In genomic region chr22:48456449-48456848, GRCh38 we compare ENCODE assay signal across 22 cellular contexts.
A peak's percentile ranks its signal among the peaks of the same experiment; 100 is the strongest.
DNase-seq lines count a peak whose midpoint lies in the region; ATAC-seq, FAIRE-seq and TF ChIP-seq lines count a peak whose summit lies in the region.
"Had no signal": no experiment of that assay in that cellular context is flagged by ENCODE, and none has a peak within 500 bp of the region (broad histone marks: within the 10 kb centered on the region; RNA-seq: fewer than 3 reads in every experiment).

No MANE protein-coding gene starts in this region.

- no peaks in the 10 kb centered on the region for H3K4me1 ChIP-seq in A673 (ENCODE audit: insufficient read depth, low read length, poor library complexity, severe bottlenecking)
- H3K4me1 ChIP-seq in GM23248 (ENCODE audit: insufficient read depth): peaks cover 5% of the 10 kb centered on the region
- no peaks in the 10 kb centered on the region for H3K4me1 ChIP-seq in endodermal cell (ENCODE audit: control insufficient read depth, insufficient read depth, low read length)
- no peaks in the 10 kb centered on the region for H3K4me1 ChIP-seq in kidney (ENCODE audit: control insufficient read depth in 1 of 2, insufficient read depth in 1 of 2, low read depth in 1 of 2, low read length in 2 of 2)
- H3K4me1 ChIP-seq: BE2C had no signal

- H3K4me3 Mint-ChIP-seq in endodermal cell: no peak overlapping the region
- no peak overlapping the region for H3K4me3 Mint-ChIP-seq in immature natural killer cell

- TF ChIP-seq CTCF in A673 (conservative IDR thresholded peaks at IDR 0.05; ENCODE audit: low read depth, low read length): no peak
- TF ChIP-seq CTCF in endodermal cell (conservative IDR thresholded peaks at IDR 0.05): no peak
- TF ChIP-seq CTCF in retinal pigment epithelial cell (conservative IDR thresholded peaks at IDR 0.05; ENCODE audit: low read depth, low read length): no peak
- no peak for TF ChIP-seq CTCF in kidney (IDR thresholded peaks at IDR 0.05; ENCODE audit: borderline replicate concordance, extremely low read depth, insufficient read depth)

- H3K27ac ChIP-seq in A673 (ENCODE audit: low read depth, low read length, poor library complexity, severe bottlenecking) (no peak overlapping the region), GM23248 (peak overlapping the region; percentile 36), endodermal cell (ENCODE audit: low read depth, low read length) (no peak overlapping the region), kidney (ENCODE audit: low read depth in 2 of 2, low read length in 2 of 2) (no peak overlapping the region)
- H3K27ac ChIP-seq: RWPE1 had no signal

- no TSS peak for BruUV-seq in A673 (replicated peaks; lab: Mats Ljungman, UMichigan)

- peak; percentile 40 for DNase-seq in A673 (ENCODE audit: low spot score)
- peak; percentile 79 for DNase-seq in GM23248
- peak; percentile 33 for DNase-seq in endodermal cell
- peak; percentile 8 for DNase-seq in retinal pigment epithelial cell (ENCODE audit: low read depth)
- DNase-seq in kidney: no peak
- DNase-seq in effector CD8-positive, alpha-beta T cell (lab: John Stamatoyannopoulos, UW): no peak
- no peak for DNase-seq in immature natural killer cell
- DNase-seq: BE2C, EL, H7, MG63, NCI-H1048, NCI-H1436, NCI-H1930, NCI-H2227 treated with DMSO at 0.1 percent for 48 hours, NCI-H510A treated with DMSO at 0.1 percent for 48 hours, NCI-H748 treated with DMSO at 0.1 percent for 48 hours, SIG-M5 had no signal

- no peak for FAIRE-seq in kidney (lab: Jason Lieb, UNC)
- FAIRE-seq: D721Med had no signal

- H2AFZ ChIP-seq in GM23248: no peak overlapping the region

- no peaks in the 10 kb centered on the region for H4K20me1 ChIP-seq in GM23248 (ENCODE audit: insufficient read depth)

- intact Hi-C loops in A673 (cut with micrococcal nuclease; ENCODE audit: unreplicated experiment): no loop called here
- intact Hi-C loops in kidney (cut with DNase I): no loop called here

- H3K4me2 ChIP-seq in GM23248 (ENCODE audit: unreplicated experiment): no peak overlapping the region

- ATAC-seq in HG02763 (IDR thresholded peaks at IDR 0.05; ENCODE audit: unreplicated experiment): no peak
- ATAC-seq: SK-N-SH treated with all-trans-retinoic acid at 6 μM for 48 hours had no signal

- no peaks in the 10 kb centered on the region for H3K79me2 ChIP-seq in GM23248 (ENCODE audit: insufficient read depth)

- H3K4me1 Mint-ChIP-seq in endodermal cell: no peaks in the 10 kb centered on the region
- H3K4me1 Mint-ChIP-seq in immature natural killer cell: no peaks in the 10 kb centered on the region

- H3K9me3 ChIP-seq in A673 (ENCODE audit: low read depth, low read length, poor library complexity, severe bottlenecking) (no peaks in the 10 kb centered on the region), GM23248 (ENCODE audit: low read depth) (no peaks in the 10 kb centered on the region), endodermal cell (ENCODE audit: control insufficient read depth, low read length) (no peaks in the 10 kb centered on the region), kidney (ENCODE audit: control insufficient read depth in 1 of 2, low read length in 2 of 2) (no peaks in the 10 kb centered on the region)
- H3K9me3 ChIP-seq: BE2C, MG63 had no signal

- no peaks in the 10 kb centered on the region for H3K36me3 Mint-ChIP-seq in endodermal cell (ENCODE audit: low read depth)
- no peaks in the 10 kb centered on the region for H3K36me3 Mint-ChIP-seq in immature natural killer cell

- POLR2A ChIA-PET in A673 (lab: Charles Lee; ENCODE audit: low non-redundant PET): no interaction called here

- no peaks in the 10 kb centered on the region for H3K9me3 Mint-ChIP-seq in endodermal cell
- no peaks in the 10 kb centered on the region for H3K9me3 Mint-ChIP-seq in immature natural killer cell

- 2 to 7% methylated on average over 8 of the region's 8 CpGs for WGBS in GM23248 (ENCODE audit: low coverage in 1 of 2, low lambda C conversion rate in 2 of 2, missing lambda C conversion rate in 2 of 2), 2 experiments
- 94 to 96% methylated on average over 7 to 8 of the region's 8 CpGs for WGBS in endodermal cell (ENCODE audit: insufficient coverage in 1 of 2, insufficient read length in 1 of 2), 2 experiments

- H3K27ac Mint-ChIP-seq in endodermal cell: no peak overlapping the region
- H3K27ac Mint-ChIP-seq in immature natural killer cell: no peak overlapping the region

- H3K9me2 ChIP-seq in GM23248 (ENCODE audit: insufficient read depth): no peaks in the 10 kb centered on the region

- H3F3A ChIP-seq in GM23248 (ENCODE audit: insufficient read depth): peaks cover 7% of the 10 kb centered on the region; the same call in 1 of the 2 replicates

- H3K9ac ChIP-seq in GM23248 (0 out of 2 replicates have a peak overlapping the region, but pooled peaks have one; percentile 17), endodermal cell (ENCODE audit: extremely low read depth, low read length, poor library complexity, severe bottlenecking) (no peak overlapping the region), kidney (ENCODE audit: low read length in 2 of 2) (no peak overlapping the region)

- no peak overlapping the region for H3K4me3 ChIP-seq in A673 (ENCODE audit: low read depth, low read length, poor library complexity, severe bottlenecking)
- no peak overlapping the region for H3K4me3 ChIP-seq in GM23248
- H3K4me3 ChIP-seq in endodermal cell (ENCODE audit: low read length): no peak overlapping the region
- H3K4me3 ChIP-seq in retinal pigment epithelial cell (ENCODE audit: low read length): no peak overlapping the region
- H3K4me3 ChIP-seq in kidney (ENCODE audit: low read length in 2 of 2): no peak overlapping the region
- H3K4me3 ChIP-seq: MG63 had no signal

- CTCF ChIA-PET in A673 (lab: Charles Lee): no interaction called here

- H3K27me3 Mint-ChIP-seq in endodermal cell (ENCODE audit: insufficient read depth) (peaks cover 3% of the 10 kb centered on the region), immature natural killer cell (ENCODE audit: low read depth in 3 of 3) (peaks cover 0 to 5% (median 1%) of the 10 kb centered on the region in 3 donors)

- H3K27me3 ChIP-seq in A673 (replicated peaks; ENCODE audit: insufficient read depth, low read depth, low read length, poor library complexity) (no peaks in the 10 kb centered on the region), GM23248 (replicated peaks; ENCODE audit: insufficient read depth) (no peaks in the 10 kb centered on the region), endodermal cell (ENCODE audit: control insufficient read depth, insufficient read depth, low read length, poor library complexity, severe bottlenecking) (no peaks in the 10 kb centered on the region)
- H3K27me3 ChIP-seq: BE2C, MG63 had no signal

- in situ Hi-C loops in GM23248 (cut with MboI): no loop called here

- H3K36me3 ChIP-seq in A673 (ENCODE audit: insufficient read depth, low read length, poor library complexity, severe bottlenecking): no peaks in the 10 kb centered on the region
- H3K36me3 ChIP-seq in GM23248 (ENCODE audit: low read depth): no peaks in the 10 kb centered on the region
- no peaks in the 10 kb centered on the region for H3K36me3 ChIP-seq in endodermal cell (ENCODE audit: control insufficient read depth, insufficient read depth, low read length)
- no peaks in the 10 kb centered on the region for H3K36me3 ChIP-seq in kidney (ENCODE audit: control insufficient read depth in 1 of 2, insufficient read depth in 2 of 2, low read length in 2 of 2)
- H3K36me3 ChIP-seq: BE2C, MG63 had no signal

Comparison
In these comparisons a context has a peak if more than half of its experiments do, and no peak if none do; other contexts are left out.
1. DNase-seq: peak in A673 (single experiment), GM23248 (single experiment), endodermal cell (single experiment) and retinal pigment epithelial cell (single experiment); none in kidney (single experiment), effector CD8-positive, alpha-beta T cell (single experiment) and immature natural killer cell (0 of 3).